Comparison of ENCODE assay signal across 39 cellular contexts in the genomic region with DNA sequence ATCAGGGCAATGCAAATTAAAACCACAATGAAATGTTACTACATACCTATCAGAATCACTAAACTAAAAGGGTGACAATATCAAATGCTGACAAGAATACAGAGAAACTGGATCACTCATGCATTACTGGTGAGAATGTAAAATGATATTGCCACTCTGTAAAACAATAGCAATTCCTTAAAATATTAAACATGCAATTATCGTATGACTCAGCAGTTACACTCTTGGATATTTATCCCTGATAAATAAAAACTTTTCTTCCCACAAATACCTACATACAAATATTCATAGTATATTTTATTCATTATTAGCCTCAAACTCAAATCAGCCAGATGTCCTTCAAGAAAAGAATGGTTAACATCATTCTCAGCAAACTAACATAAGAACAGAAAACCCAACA. TPM values are rescaled to one million over a fixed set of nuclear protein-coding genes. Genes with fewer than 3 reads are reported as not detected.
"Had no signal": no experiment of that assay in that cellular context is flagged by ENCODE, and none has a peak within 500 bp of the region (broad histone marks: within the 10 kb centered on the region; RNA-seq: fewer than 3 reads in every experiment).

No MANE protein-coding gene starts in this region.

- H3K4me1 Mint-ChIP-seq: activated naive CD4-positive, alpha-beta T cell treated with anti-CD3 and anti-CD28 coated beads, Interleukin-2, amount 10 ng/mL, durations not matched to agents 7 days and 5 days; activated naive CD4-positive, alpha-beta T cell treated with anti-CD3 and anti-CD28 coated beads, Interleukin-2, amount 50 U/mL, for 24 hours; activated naive CD8-positive, alpha-beta T cell treated with anti-CD3 and anti-CD28 coated beads for 36 hours; activated naive CD8-positive, alpha-beta T cell treated with anti-CD3 and anti-CD28 coated beads, Interleukin-2, amount 10 ng/mL, durations not matched to agents 7 days and 5 days; activated naive CD8-positive, alpha-beta T cell treated with anti-CD3 and anti-CD28 coated beads, Interleukin-2, amount 50 U/mL, for 24 hours; activated T-helper 17 cell treated with anti-CD3 and anti-CD28 coated beads, Interleukin-2, amount 50 U/mL, for 72 hours; brain; central memory CD8-positive, alpha-beta T cell had no signal

- H3K36me3 Mint-ChIP-seq: activated naive CD4-positive, alpha-beta T cell treated with anti-CD3 and anti-CD28 coated beads, Interleukin-2, amount 10 ng/mL, durations not matched to agents 7 days and 5 days; activated naive CD4-positive, alpha-beta T cell treated with anti-CD3 and anti-CD28 coated beads, Interleukin-2, amount 50 U/mL, for 24 hours; activated naive CD8-positive, alpha-beta T cell; activated naive CD8-positive, alpha-beta T cell treated with anti-CD3 and anti-CD28 coated beads for 36 hours; activated naive CD8-positive, alpha-beta T cell treated with anti-CD3 and anti-CD28 coated beads, Interleukin-2, amount 10 ng/mL, durations not matched to agents 7 days and 5 days; brain had no signal

- FAIRE-seq: bronchial epithelial cell had no signal

- H3K27me3 ChIP-seq: adrenal gland, ascending aorta, body of pancreas, brain microvascular endothelial cell, breast epithelium, cardiac muscle cell had no signal

- ATAC-seq: activated naive CD4-positive, alpha-beta T cell treated with anti-CD3 and anti-CD28 coated beads, Interleukin-2, amount 50 U/mL, for 72 hours; activated naive CD8-positive, alpha-beta T cell treated with anti-CD3 and anti-CD28 coated beads, Interleukin-2, amount 50 U/mL, for 24 hours; activated T-cell treated with anti-CD3 and anti-CD28 coated beads, Interleukin-2, amount 50 U/mL, for 4 hours; activated T-cell treated with anti-CD3 and anti-CD28 coated beads, Interleukin-2, amount 50 U/mL, for 72 hours; activated T-helper 17 cell treated with anti-CD3 and anti-CD28 coated beads, Interleukin-2, amount 50 U/mL, for 72 hours; body of pancreas had no signal

- H3K27ac Mint-ChIP-seq: activated naive CD4-positive, alpha-beta T cell treated with anti-CD3 and anti-CD28 coated beads for 36 hours; activated naive CD4-positive, alpha-beta T cell treated with anti-CD3 and anti-CD28 coated beads, Interleukin-2, amount 10 ng/mL, durations not matched to agents 7 days and 5 days; activated naive CD4-positive, alpha-beta T cell treated with anti-CD3 and anti-CD28 coated beads, Interleukin-2, amount 50 U/mL, for 24 hours; activated naive CD4-positive, alpha-beta T cell treated with anti-CD3 and anti-CD28 coated beads, Interleukin-2, amount 50 U/mL, for 72 hours; activated naive CD8-positive, alpha-beta T cell; activated naive CD8-positive, alpha-beta T cell treated with anti-CD3 and anti-CD28 coated beads for 36 hours; activated naive CD8-positive, alpha-beta T cell treated with anti-CD3 and anti-CD28 coated beads, Interleukin-2, amount 10 ng/mL, durations not matched to agents 7 days and 5 days; activated naive CD8-positive, alpha-beta T cell treated with anti-CD3 and anti-CD28 coated beads, Interleukin-2, amount 50 U/mL, for 24 hours; activated T-cell treated with anti-CD3 and anti-CD28 coated beads, Interleukin-2, amount 50 U/mL, for 24 hours; activated T-helper 1 cell treated with anti-CD3 and anti-CD28 coated beads, Interleukin-12 subunit alpha, Interleukin-12 subunit beta, Interleukin-2, Interleukin-4 antibody, amounts not matched to agents 30 ng/mL and 10 ng/mL and 1 ng/mL, durations not matched to agents 14 hours and 24 hours and 36 hours; activated T-helper 17 cell treated with anti-CD3 and anti-CD28 coated beads, Interleukin-2, amount 50 U/mL, for 72 hours; activated T-helper 2 cell treated with anti-CD3 and anti-CD28 coated beads, Interferon-gamma antibody, Interleukin-2, Interleukin-4, amounts not matched to agents 10 μg/mL and 5 μg/mL and 100 μg/mL, durations not matched to agents 14 hours and 24 hours and 36 hours; brain had no signal

- H3K9me3 Mint-ChIP-seq: activated naive CD4-positive, alpha-beta T cell treated with anti-CD3 and anti-CD28 coated beads, Interleukin-2, amount 10 ng/mL, durations not matched to agents 7 days and 5 days; activated naive CD4-positive, alpha-beta T cell treated with anti-CD3 and anti-CD28 coated beads, Interleukin-2, amount 50 U/mL, for 72 hours; activated naive CD8-positive, alpha-beta T cell treated with anti-CD3 and anti-CD28 coated beads, Interleukin-2, amount 50 U/mL, for 24 hours; activated T-helper 1 cell treated with anti-CD3 and anti-CD28 coated beads, Interleukin-12 subunit alpha, Interleukin-12 subunit beta, Interleukin-2, Interleukin-4 antibody, amounts not matched to agents 30 ng/mL and 10 ng/mL and 1 ng/mL, durations not matched to agents 14 hours and 24 hours and 36 hours; activated T-helper 17 cell treated with anti-CD3 and anti-CD28 coated beads, Interleukin-2, amount 50 U/mL, for 72 hours; activated T-helper 2 cell treated with anti-CD3 and anti-CD28 coated beads, Interferon-gamma antibody, Interleukin-2, Interleukin-4, amounts not matched to agents 10 μg/mL and 5 μg/mL and 100 μg/mL, durations not matched to agents 14 hours and 24 hours and 36 hours; central memory CD8-positive, alpha-beta T cell had no signal

- H3K27ac ChIP-seq: adrenal gland, ascending aorta, body of pancreas, brain microvascular endothelial cell, breast epithelium, cardiac muscle cell had no signal

- H3K9me3 ChIP-seq: adrenal gland, ascending aorta, body of pancreas, breast epithelium had no signal

- H3K36me3 ChIP-seq: adrenal gland, ascending aorta, brain microvascular endothelial cell, breast epithelium, cardiac muscle cell had no signal

- H3K4me3 ChIP-seq: adrenal gland, ascending aorta, body of pancreas, breast epithelium, cardiac muscle cell had no signal

- DNase-seq: activated effector memory CD4-positive, alpha-beta T cell treated with anti-CD3 and anti-CD28 coated beads, Interleukin-2, amount 50 U/mL, for 16 hours; activated effector memory CD4-positive, alpha-beta T cell treated with Interleukin-2 at 50 U/mL for 16 hours; activated gamma-delta T cell; activated gamma-delta T cell treated with Interleukin-2 at 50 U/mL for 16 hours; activated naive CD4-positive, alpha-beta T cell; activated naive CD4-positive, alpha-beta T cell treated with anti-CD3 and anti-CD28 coated beads for 36 hours; activated naive CD4-positive, alpha-beta T cell treated with anti-CD3 and anti-CD28 coated beads, Interleukin-2, amount 10 ng/mL, durations not matched to agents 7 days and 5 days; activated naive CD4-positive, alpha-beta T cell treated with anti-CD3 and anti-CD28 coated beads, Interleukin-2, amount 50 U/mL, for 16 hours; activated naive CD4-positive, alpha-beta T cell treated with Interleukin-2 at 50 U/mL for 16 hours; activated naive CD8-positive, alpha-beta T cell treated with anti-CD3 and anti-CD28 coated beads for 36 hours; activated naive CD8-positive, alpha-beta T cell treated with anti-CD3 and anti-CD28 coated beads, Interleukin-2, amount 10 ng/mL, durations not matched to agents 7 days and 5 days; activated naive CD8-positive, alpha-beta T cell treated with anti-CD3 and anti-CD28 coated beads, Interleukin-2, amount 50 U/mL, for 24 hours; activated T-cell treated with anti-CD3 and anti-CD28 coated beads, Interleukin-2, amount 50 U/mL, for 1 hour; activated T-cell treated with anti-CD3 and anti-CD28 coated beads, Interleukin-2, amount 50 U/mL, for 24 hours; activated T-cell treated with anti-CD3 and anti-CD28 coated beads, Interleukin-2, amount 50 U/mL, for 4 hours; activated T-cell treated with anti-CD3 and anti-CD28 coated beads, Interleukin-2, amount 50 U/mL, for 48 hours; activated T-cell treated with anti-CD3 and anti-CD28 coated beads, Interleukin-2, amount 50 U/mL, for 72 hours; adrenal gland; amniotic stem cell; amygdala; anterior cingulate cortex; aorta; body of pancreas; brain microvascular endothelial cell; caudate nucleus; central memory CD4-positive, alpha-beta T cell; cerebellar nuclear complex had no signal

- H3K4me3 Mint-ChIP-seq: activated naive CD4-positive, alpha-beta T cell treated with anti-CD3 and anti-CD28 coated beads for 36 hours; activated naive CD4-positive, alpha-beta T cell treated with anti-CD3 and anti-CD28 coated beads, Interleukin-2, amount 10 ng/mL, durations not matched to agents 7 days and 5 days; activated naive CD4-positive, alpha-beta T cell treated with anti-CD3 and anti-CD28 coated beads, Interleukin-2, amount 50 U/mL, for 24 hours; activated naive CD8-positive, alpha-beta T cell; activated naive CD8-positive, alpha-beta T cell treated with anti-CD3 and anti-CD28 coated beads for 36 hours; activated naive CD8-positive, alpha-beta T cell treated with anti-CD3 and anti-CD28 coated beads, Interleukin-2, amount 10 ng/mL, durations not matched to agents 7 days and 5 days; activated naive CD8-positive, alpha-beta T cell treated with anti-CD3 and anti-CD28 coated beads, Interleukin-2, amount 50 U/mL, for 24 hours; activated T-cell treated with anti-CD3 and anti-CD28 coated beads, Interleukin-2, amount 50 U/mL, for 24 hours; activated T-cell treated with anti-CD3 and anti-CD28 coated beads, Interleukin-2, amount 50 U/mL, for 4 hours; activated T-cell treated with anti-CD3 and anti-CD28 coated beads, Interleukin-2, amount 50 U/mL, for 72 hours; activated T-helper 1 cell treated with anti-CD3 and anti-CD28 coated beads, Interleukin-12 subunit alpha, Interleukin-12 subunit beta, Interleukin-2, Interleukin-4 antibody, amounts not matched to agents 30 ng/mL and 10 ng/mL and 1 ng/mL, durations not matched to agents 14 hours and 24 hours and 36 hours; activated T-helper 17 cell treated with anti-CD3 and anti-CD28 coated beads, Interleukin-2, amount 50 U/mL, for 72 hours; brain; central memory CD8-positive, alpha-beta T cell had no signal

- H3K4me1 ChIP-seq: adrenal gland, ascending aorta, body of pancreas, breast epithelium had no signal

RNA-seq across cellular contexts. Expression of a gene that starts 25.9 kb away (rescaled TPM):
- total RNA-seq: activated naive CD4-positive, alpha-beta T cell treated with anti-CD3 and anti-CD28 coated beads for 36 hours had no signal
